In genomic region chr12:46585854-46586621, GRCh38 we compare ENCODE assay signal across 1 cellular context.
TF ChIP-seq lines count a peak whose summit lies in the region.

No MANE protein-coding gene starts in this region.

TF ChIP-seq in HepG2, 621 proteins besides CTCF, POLR2A, EP300 and RAD21 (continued from another document and continues in another):
- peak; percentile 44; the same call in 1 of the 2 replicates for TF ChIP-seq MEF2D (CRISPR knock-in tag; IDR thresholded peaks at IDR 0.05)
- TF ChIP-seq, protein P1, sequence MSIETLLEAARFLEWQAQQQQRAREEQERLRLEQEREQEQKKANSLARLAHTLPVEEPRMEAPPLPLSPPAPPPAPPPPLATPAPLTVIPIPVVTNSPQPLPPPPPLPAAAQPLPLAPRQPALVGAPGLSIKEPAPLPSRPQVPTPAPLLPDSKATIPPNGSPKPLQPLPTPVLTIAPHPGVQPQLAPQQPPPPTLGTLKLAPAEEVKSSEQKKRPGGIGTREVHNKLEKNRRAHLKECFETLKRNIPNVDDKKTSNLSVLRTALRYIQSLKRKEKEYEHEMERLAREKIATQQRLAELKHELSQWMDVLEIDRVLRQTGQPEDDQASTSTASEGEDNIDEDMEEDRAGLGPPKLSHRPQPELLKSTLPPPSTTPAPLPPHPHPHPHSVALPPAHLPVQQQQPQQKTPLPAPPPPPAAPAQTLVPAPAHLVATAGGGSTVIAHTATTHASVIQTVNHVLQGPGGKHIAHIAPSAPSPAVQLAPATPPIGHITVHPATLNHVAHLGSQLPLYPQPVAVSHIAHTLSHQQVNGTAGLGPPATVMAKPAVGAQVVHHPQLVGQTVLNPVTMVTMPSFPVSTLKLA (IDR thresholded peaks at IDR 0.05) = no peak
- TF ChIP-seq ZNF883 (CRISPR knock-in tag; IDR thresholded peaks at IDR 0.05; ENCODE audit: not compliant biosample characterization) = no peak
- no peak; the same call in 1 of the 2 replicates for TF ChIP-seq BORCS8-MEF2B (CRISPR knock-in tag; IDR thresholded peaks at IDR 0.05)
- no peak for TF ChIP-seq AKAP8 (CRISPR knock-in tag; IDR thresholded peaks at IDR 0.05)
- TF ChIP-seq TERF1 (CRISPR knock-in tag; IDR thresholded peaks at IDR 0.05) = no peak
- TF ChIP-seq, protein P2, sequence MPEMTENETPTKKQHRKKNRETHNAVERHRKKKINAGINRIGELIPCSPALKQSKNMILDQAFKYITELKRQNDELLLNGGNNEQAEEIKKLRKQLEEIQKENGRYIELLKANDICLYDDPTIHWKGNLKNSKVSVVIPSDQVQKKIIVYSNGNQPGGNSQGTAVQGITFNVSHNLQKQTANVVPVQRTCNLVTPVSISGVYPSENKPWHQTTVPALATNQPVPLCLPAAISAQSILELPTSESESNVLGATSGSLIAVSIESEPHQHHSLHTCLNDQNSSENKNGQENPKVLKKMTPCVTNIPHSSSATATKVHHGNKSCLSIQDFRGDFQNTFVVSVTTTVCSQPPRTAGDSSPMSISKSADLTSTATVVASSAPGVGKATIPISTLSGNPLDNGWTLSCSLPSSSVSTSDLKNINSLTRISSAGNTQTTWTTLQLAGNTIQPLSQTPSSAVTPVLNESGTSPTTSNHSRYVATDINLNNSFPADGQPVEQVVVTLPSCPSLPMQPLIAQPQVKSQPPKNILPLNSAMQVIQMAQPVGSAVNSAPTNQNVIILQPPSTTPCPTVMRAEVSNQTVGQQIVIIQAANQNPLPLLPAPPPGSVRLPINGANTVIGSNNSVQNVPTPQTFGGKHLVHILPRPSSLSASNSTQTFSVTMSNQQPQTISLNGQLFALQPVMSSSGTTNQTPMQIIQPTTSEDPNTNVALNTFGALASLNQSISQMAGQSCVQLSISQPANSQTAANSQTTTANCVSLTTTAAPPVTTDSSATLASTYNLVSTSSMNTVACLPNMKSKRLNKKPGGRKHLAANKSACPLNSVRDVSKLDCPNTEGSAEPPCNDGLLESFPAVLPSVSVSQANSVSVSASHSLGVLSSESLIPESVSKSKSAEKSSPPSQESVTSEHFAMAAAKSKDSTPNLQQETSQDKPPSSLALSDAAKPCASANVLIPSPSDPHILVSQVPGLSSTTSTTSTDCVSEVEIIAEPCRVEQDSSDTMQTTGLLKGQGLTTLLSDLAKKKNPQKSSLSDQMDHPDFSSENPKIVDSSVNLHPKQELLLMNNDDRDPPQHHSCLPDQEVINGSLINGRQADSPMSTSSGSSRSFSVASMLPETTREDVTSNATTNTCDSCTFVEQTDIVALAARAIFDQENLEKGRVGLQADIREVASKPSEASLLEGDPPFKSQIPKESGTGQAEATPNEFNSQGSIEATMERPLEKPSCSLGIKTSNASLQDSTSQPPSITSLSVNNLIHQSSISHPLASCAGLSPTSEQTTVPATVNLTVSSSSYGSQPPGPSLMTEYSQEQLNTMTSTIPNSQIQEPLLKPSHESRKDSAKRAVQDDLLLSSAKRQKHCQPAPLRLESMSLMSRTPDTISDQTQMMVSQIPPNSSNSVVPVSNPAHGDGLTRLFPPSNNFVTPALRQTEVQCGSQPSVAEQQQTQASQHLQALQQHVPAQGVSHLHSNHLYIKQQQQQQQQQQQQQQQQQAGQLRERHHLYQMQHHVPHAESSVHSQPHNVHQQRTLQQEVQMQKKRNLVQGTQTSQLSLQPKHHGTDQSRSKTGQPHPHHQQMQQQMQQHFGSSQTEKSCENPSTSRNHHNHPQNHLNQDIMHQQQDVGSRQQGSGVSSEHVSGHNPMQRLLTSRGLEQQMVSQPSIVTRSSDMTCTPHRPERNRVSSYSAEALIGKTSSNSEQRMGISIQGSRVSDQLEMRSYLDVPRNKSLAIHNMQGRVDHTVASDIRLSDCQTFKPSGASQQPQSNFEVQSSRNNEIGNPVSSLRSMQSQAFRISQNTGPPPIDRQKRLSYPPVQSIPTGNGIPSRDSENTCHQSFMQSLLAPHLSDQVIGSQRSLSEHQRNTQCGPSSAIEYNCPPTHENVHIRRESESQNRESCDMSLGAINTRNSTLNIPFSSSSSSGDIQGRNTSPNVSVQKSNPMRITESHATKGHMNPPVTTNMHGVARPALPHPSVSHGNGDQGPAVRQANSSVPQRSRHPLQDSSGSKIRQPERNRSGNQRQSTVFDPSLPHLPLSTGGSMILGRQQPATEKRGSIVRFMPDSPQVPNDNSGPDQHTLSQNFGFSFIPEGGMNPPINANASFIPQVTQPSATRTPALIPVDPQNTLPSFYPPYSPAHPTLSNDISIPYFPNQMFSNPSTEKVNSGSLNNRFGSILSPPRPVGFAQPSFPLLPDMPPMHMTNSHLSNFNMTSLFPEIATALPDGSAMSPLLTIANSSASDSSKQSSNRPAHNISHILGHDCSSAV (CRISPR knock-in tag; IDR thresholded peaks at IDR 0.05; ENCODE audit: borderline replicate concordance) = no peak
- no peak for TF ChIP-seq SNRNP70 (IDR thresholded peaks at IDR 0.05; ENCODE audit: low read depth, low read length)
- no peak for TF ChIP-seq ZBTB39 (CRISPR knock-in tag; IDR thresholded peaks at IDR 0.05)
- TF ChIP-seq DNMT1 (CRISPR knock-in tag; IDR thresholded peaks at IDR 0.05) = no peak
- no peak for TF ChIP-seq MATR3 (CRISPR knock-in tag; IDR thresholded peaks at IDR 0.05)
- TF ChIP-seq, protein P3, sequence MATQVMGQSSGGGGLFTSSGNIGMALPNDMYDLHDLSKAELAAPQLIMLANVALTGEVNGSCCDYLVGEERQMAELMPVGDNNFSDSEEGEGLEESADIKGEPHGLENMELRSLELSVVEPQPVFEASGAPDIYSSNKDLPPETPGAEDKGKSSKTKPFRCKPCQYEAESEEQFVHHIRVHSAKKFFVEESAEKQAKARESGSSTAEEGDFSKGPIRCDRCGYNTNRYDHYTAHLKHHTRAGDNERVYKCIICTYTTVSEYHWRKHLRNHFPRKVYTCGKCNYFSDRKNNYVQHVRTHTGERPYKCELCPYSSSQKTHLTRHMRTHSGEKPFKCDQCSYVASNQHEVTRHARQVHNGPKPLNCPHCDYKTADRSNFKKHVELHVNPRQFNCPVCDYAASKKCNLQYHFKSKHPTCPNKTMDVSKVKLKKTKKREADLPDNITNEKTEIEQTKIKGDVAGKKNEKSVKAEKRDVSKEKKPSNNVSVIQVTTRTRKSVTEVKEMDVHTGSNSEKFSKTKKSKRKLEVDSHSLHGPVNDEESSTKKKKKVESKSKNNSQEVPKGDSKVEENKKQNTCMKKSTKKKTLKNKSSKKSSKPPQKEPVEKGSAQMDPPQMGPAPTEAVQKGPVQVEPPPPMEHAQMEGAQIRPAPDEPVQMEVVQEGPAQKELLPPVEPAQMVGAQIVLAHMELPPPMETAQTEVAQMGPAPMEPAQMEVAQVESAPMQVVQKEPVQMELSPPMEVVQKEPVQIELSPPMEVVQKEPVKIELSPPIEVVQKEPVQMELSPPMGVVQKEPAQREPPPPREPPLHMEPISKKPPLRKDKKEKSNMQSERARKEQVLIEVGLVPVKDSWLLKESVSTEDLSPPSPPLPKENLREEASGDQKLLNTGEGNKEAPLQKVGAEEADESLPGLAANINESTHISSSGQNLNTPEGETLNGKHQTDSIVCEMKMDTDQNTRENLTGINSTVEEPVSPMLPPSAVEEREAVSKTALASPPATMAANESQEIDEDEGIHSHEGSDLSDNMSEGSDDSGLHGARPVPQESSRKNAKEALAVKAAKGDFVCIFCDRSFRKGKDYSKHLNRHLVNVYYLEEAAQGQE (IDR thresholded peaks at IDR 0.05; ENCODE audit: borderline replicate concordance in 1 of 2, low read depth in 1 of 2, low read length in 2 of 2) = no peak
- TF ChIP-seq TARDBP (CRISPR knock-in tag; IDR thresholded peaks at IDR 0.05) = peak; percentile 72; the same call in 1 of the 2 replicates
- TF ChIP-seq, protein P4, sequence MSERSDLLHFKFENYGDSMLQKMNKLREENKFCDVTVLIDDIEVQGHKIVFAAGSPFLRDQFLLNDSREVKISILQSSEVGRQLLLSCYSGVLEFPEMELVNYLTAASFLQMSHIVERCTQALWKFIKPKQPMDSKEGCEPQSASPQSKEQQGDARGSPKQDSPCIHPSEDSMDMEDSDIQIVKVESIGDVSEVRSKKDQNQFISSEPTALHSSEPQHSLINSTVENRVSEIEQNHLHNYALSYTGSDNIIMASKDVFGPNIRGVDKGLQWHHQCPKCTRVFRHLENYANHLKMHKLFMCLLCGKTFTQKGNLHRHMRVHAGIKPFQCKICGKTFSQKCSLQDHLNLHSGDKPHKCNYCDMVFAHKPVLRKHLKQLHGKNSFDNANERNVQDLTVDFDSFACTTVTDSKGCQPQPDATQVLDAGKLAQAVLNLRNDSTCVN (CRISPR knock-in tag; IDR thresholded peaks at IDR 0.05; ENCODE audit: borderline replicate concordance) = peak; percentile 94
- TF ChIP-seq ATRX (CRISPR knock-in tag; IDR thresholded peaks at IDR 0.05; ENCODE audit: borderline replicate concordance) = no peak
- no peak for TF ChIP-seq SIN3B (IDR thresholded peaks at IDR 0.05; ENCODE audit: low read length)
- peak; percentile 86; the same call in 1 of the 2 replicates for TF ChIP-seq THAP9 (CRISPR knock-in tag; IDR thresholded peaks at IDR 0.05; ENCODE audit: borderline replicate concordance)
- no peak for TF ChIP-seq SRSF4 (IDR thresholded peaks at IDR 0.05; ENCODE audit: low read depth, low read length, poor library complexity, severe bottlenecking)
- no peak for TF ChIP-seq CBX1 (IDR thresholded peaks at IDR 0.05; ENCODE audit: low read depth)
- TF ChIP-seq ZZZ3 (CRISPR knock-in tag; IDR thresholded peaks at IDR 0.05; ENCODE audit: borderline replicate concordance) = 0 out of 2 replicates have a peak, but pooled peaks have one; percentile 59
- no peak for TF ChIP-seq NFYB (CRISPR knock-in tag; IDR thresholded peaks at IDR 0.05)
- TF ChIP-seq, protein P5, sequence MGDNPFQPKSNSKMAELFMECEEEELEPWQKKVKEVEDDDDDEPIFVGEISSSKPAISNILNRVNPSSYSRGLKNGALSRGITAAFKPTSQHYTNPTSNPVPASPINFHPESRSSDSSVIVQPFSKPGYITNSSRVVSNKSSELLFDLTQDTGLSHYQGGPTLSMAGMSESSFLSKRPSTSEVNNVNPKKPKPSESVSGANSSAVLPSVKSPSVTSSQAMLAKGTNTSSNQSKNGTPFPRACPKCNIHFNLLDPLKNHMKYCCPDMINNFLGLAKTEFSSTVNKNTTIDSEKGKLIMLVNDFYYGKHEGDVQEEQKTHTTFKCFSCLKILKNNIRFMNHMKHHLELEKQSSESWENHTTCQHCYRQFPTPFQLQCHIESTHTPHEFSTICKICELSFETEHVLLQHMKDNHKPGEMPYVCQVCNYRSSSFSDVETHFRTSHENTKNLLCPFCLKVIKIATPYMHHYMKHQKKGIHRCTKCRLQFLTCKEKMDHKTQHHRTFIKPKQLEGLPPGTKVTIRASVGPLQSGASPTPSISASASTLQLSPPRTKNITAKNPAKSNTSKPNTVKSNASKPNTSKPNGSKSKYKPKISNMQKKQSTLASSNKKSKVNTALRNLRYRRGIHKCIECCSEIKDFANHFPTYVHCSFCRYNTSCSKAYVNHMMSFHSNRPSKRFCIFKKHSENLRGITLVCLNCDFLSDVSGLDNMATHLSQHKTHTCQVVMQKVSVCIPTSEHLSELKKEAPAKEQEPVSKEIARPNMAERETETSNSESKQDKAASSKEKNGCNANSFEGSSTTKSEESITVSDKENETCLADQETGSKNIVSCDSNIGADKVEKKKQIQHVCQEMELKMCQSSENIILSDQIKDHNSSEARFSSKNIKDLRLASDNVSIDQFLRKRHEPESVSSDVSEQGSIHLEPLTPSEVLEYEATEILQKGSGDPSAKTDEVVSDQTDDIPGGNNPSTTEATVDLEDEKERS (CRISPR knock-in tag; IDR thresholded peaks at IDR 0.05) = peak; percentile 51; the same call in 1 of the 2 replicates
- TF ChIP-seq ZNF530 (CRISPR knock-in tag; IDR thresholded peaks at IDR 0.05; ENCODE audit: low read depth) = no peak
- TF ChIP-seq HNF4G (IDR thresholded peaks at IDR 0.05; ENCODE audit: borderline replicate concordance, low read depth, low read length) = peak; percentile 32; the same call in 1 of the 2 replicates
- no peak for TF ChIP-seq HNF4G (CRISPR knock-in tag; IDR thresholded peaks at IDR 0.05; ENCODE audit: borderline replicate concordance, low read depth)
- no peak for TF ChIP-seq ONECUT2 (CRISPR knock-in tag; IDR thresholded peaks at IDR 0.05)
- no peak for TF ChIP-seq RNF2 (conservative IDR thresholded peaks at IDR 0.05; ENCODE audit: low read depth)
- no peak for TF ChIP-seq SMARCC2 (IDR thresholded peaks at IDR 0.05)
- TF ChIP-seq TCF12 (IDR thresholded peaks at IDR 0.05) = no peak
- no peak for TF ChIP-seq TCF12 (CRISPR knock-in tag; IDR thresholded peaks at IDR 0.05)
